ENCODE assay signal across 8 cellular contexts in the genomic region with DNA sequence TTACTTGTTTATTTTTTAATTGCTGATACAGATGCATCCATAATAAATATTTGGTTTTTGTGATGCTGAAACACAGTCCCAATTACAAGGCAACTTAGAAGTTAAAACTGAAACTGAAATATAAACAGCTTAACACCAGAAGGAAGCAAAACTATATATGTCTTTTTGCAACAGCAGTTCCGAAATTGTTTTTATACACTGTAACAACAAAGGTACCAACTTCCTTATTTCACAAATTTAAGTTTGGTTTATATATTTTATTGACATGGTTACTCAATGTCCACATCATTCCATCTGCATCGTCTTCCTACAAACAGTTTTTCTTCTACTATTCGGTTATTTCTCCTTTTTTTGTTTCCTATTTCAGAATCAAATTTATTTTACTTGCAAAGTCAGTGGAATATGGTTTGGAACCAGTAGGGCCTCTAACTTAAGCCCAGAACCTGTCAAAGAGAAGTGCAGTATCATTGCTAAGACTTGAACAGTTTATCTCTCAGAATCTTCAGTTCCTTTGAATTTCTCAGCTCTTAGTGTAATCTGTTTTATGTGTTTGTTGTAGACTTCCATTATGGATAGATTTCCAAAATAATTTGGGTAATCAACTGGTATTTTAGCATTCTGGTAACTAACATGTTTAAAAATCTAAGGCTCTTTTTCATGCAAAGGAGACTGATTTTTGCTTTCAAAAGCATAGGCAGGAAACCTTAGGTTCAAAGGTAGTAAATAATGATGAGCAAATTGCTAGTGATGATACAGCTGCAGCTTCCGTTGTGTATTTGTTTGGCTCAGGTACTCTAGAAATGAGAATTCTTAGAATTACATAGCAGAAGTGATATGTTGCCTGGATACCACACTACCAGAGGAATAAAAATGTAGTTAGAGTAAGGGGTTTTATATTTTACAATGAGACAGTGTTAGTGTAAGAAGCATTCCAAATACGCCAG. TPM values are rescaled to one million over a fixed set of nuclear protein-coding genes. Genes with fewer than 3 reads are reported as not detected.
DNase-seq lines count a peak whose midpoint lies in the region; ATAC-seq and TF ChIP-seq lines count a peak whose summit lies in the region.

No MANE protein-coding gene starts in this region.

- no peak for TF ChIP-seq CTCF in gastroesophageal sphincter (IDR thresholded peaks at IDR 0.05)

- H3K36me3 ChIP-seq in Karpas-422 (ENCODE audit: insufficient read depth, low read length), result no peaks in the 10 kb centered on the region
- peaks cover 0 to 36% of the 10 kb centered on the region in 2 donors for H3K36me3 ChIP-seq in gastroesophageal sphincter

- H3K4me2 ChIP-seq in Karpas-422 (ENCODE audit: low read depth, low read length, poor library complexity, severe bottlenecking), result peak overlapping the region; percentile 73

- H3K4me1 ChIP-seq in Karpas-422 (ENCODE audit: low read length) (peaks cover 34% of the 10 kb centered on the region), gastroesophageal sphincter (peaks cover 0 to 55% (median 8%) of the 10 kb centered on the region in 3 donors)

- no peak for TF ChIP-seq EP300 in gastroesophageal sphincter (IDR thresholded peaks at IDR 0.05)

- TF ChIP-seq POLR2A in gastroesophageal sphincter (IDR thresholded peaks at IDR 0.05), result no peak

- intact Hi-C loops in posterior cingulate gyrus (cut with DNase I), result no loop called here

- H4K20me1 ChIP-seq in Karpas-422 (ENCODE audit: insufficient read depth, low read depth, low read length), result no peaks in the 10 kb centered on the region

- no peaks in the 10 kb centered on the region for H3K9me3 ChIP-seq in Karpas-422 (ENCODE audit: low read length)
- H3K9me3 ChIP-seq in gastroesophageal sphincter, result no peaks in the 10 kb centered on the region

- DNase-seq in Karpas-422 (peak; percentile 39), posterior cingulate gyrus (no peak), GM19240 (ENCODE audit: insufficient read length, low spot score) (no peak), ecto neural progenitor cell (ENCODE audit: low spot score) (no peak)
- no peak for DNase-seq in effector CD8-positive, alpha-beta T cell (lab: John Stamatoyannopoulos, UW)

- H3K79me2 ChIP-seq in Karpas-422 (ENCODE audit: low read length), result no peaks in the 10 kb centered on the region

- peak overlapping the region; percentile 30; the same call in 1 of the 2 replicates for H3K4me3 ChIP-seq in Karpas-422 (ENCODE audit: low read length)
- peak overlapping the region in 1 of 2 donors; percentile 15 for H3K4me3 ChIP-seq in gastroesophageal sphincter

- H3K27ac ChIP-seq in Karpas-422 (ENCODE audit: low read length), result no peak overlapping the region
- peak overlapping the region; percentile 40 to 62 (median 50) for H3K27ac ChIP-seq in gastroesophageal sphincter

- H3K9ac ChIP-seq in Karpas-422 (ENCODE audit: low read length), result peak overlapping the region; percentile 35

- H2AFZ ChIP-seq in Karpas-422 (ENCODE audit: low read length), result no peak overlapping the region

- ATAC-seq in GM18498 (IDR thresholded peaks at IDR 0.05; ENCODE audit: unreplicated experiment) (peak; percentile 59), GM21619 (IDR thresholded peaks at IDR 0.05; ENCODE audit: unreplicated experiment) (peak; percentile 61), gastroesophageal sphincter (no peak)

- H3K27me3 ChIP-seq in Karpas-422 (ENCODE audit: low read length) (no peaks in the 10 kb centered on the region), gastroesophageal sphincter (no peaks in the 10 kb centered on the region)

- no peaks in the 10 kb centered on the region for H3K9me2 ChIP-seq in Karpas-422 (replicated peaks; ENCODE audit: insufficient read depth, low read length)

- WGBS in gastroesophageal sphincter (ENCODE audit: low coverage in 1 of 2), 2 donors, result 32 to 36% methylated on average over 4 to 5 of the region's 5 CpGs

RNA-seq across cellular contexts. Expression of gene HSPA8, which starts 8.2 kb away (rescaled TPM):
- total RNA-seq in Karpas-422 (2014; rRNA removed; shearing (Covaris generic); ENCODE audit: low replicate concordance), result 1,464 and 1,725 TPM in 2 replicates
- total RNA-seq in gastroesophageal sphincter, result 1,000 to 10,000 TPM in 3 of 4 donors, 100 to 1,000 TPM in 1; 976 to 1,475 (median 1,128) TPM
